ENCODE assay signal across 1 cellular context in genomic region chr15:56187665-56188064, GRCh38.
A peak's percentile ranks its signal among the peaks of the same experiment; 100 is the strongest.
TF ChIP-seq lines count a peak whose summit lies in the region.

No MANE protein-coding gene starts in this region.

TF ChIP-seq in HepG2, 621 proteins besides CTCF, POLR2A, EP300 and RAD21 (continued from another document and continues in another):
- no peak for TF ChIP-seq ZBED4 (CRISPR knock-in tag; IDR thresholded peaks at IDR 0.05; ENCODE audit: borderline replicate concordance)
- TF ChIP-seq TMF1 (CRISPR knock-in tag; IDR thresholded peaks at IDR 0.05; ENCODE audit: low read depth) = no peak
- no peak for TF ChIP-seq ZNF264 (CRISPR knock-in tag; IDR thresholded peaks at IDR 0.05)
- TF ChIP-seq SAP130 (CRISPR knock-in tag; IDR thresholded peaks at IDR 0.05; ENCODE audit: low read depth) = peak; percentile 41; the same call in 1 of the 2 replicates
- peak; percentile 30 for TF ChIP-seq GATAD2A (CRISPR knock-in tag; IDR thresholded peaks at IDR 0.05)
- TF ChIP-seq ZNF142 (CRISPR knock-in tag; IDR thresholded peaks at IDR 0.05) = no peak
- no peak for TF ChIP-seq STAG1 (CRISPR knock-in tag; IDR thresholded peaks at IDR 0.05)
- no peak for TF ChIP-seq ZNF292 (CRISPR knock-in tag; IDR thresholded peaks at IDR 0.05; ENCODE audit: borderline replicate concordance, low read depth)
- TF ChIP-seq KMT2B (CRISPR knock-in tag; IDR thresholded peaks at IDR 0.05) = no peak
- no peak for TF ChIP-seq KIAA2018 (CRISPR knock-in tag; IDR thresholded peaks at IDR 0.05; ENCODE audit: borderline replicate concordance)
- TF ChIP-seq YEATS4 (CRISPR knock-in tag; IDR thresholded peaks at IDR 0.05; ENCODE audit: borderline replicate concordance) = no peak
- TF ChIP-seq CREB3 (CRISPR knock-in tag; IDR thresholded peaks at IDR 0.05) = no peak
- TF ChIP-seq ZNF503 (CRISPR knock-in tag; IDR thresholded peaks at IDR 0.05) = 0 out of 2 replicates have a peak, but pooled peaks have one; percentile 14
- TF ChIP-seq E2F2 (CRISPR knock-in tag; IDR thresholded peaks at IDR 0.05; ENCODE audit: borderline replicate concordance) = no peak
- no peak for TF ChIP-seq MAZ (IDR thresholded peaks at IDR 0.05; ENCODE audit: borderline replicate concordance, low read depth, low read length)
- no peak for TF ChIP-seq MAZ (CRISPR knock-in tag; IDR thresholded peaks at IDR 0.05; ENCODE audit: low read depth)
- no peak for TF ChIP-seq STAT6 (CRISPR knock-in tag; IDR thresholded peaks at IDR 0.05; ENCODE audit: borderline replicate concordance)
- TF ChIP-seq CREBL2 (CRISPR knock-in tag; IDR thresholded peaks at IDR 0.05; ENCODE audit: borderline replicate concordance) = no peak
- no peak for TF ChIP-seq CENPBD1 (CRISPR knock-in tag; IDR thresholded peaks at IDR 0.05; ENCODE audit: borderline replicate concordance, low read depth)
- no peak for TF ChIP-seq HHEX (CRISPR knock-in tag; IDR thresholded peaks at IDR 0.05)
